Comparison of ENCODE assay signal across 9 cellular contexts in genomic region chr10:127759276-127759675, GRCh38. TPM values are rescaled to one million over a fixed set of nuclear protein-coding genes. Genes with fewer than 3 reads are reported as not detected.
"Had no signal": no experiment of that assay in that cellular context is flagged by ENCODE, and none has a peak within 500 bp of the region (broad histone marks: within the 10 kb centered on the region; RNA-seq: fewer than 3 reads in every experiment).

No MANE protein-coding gene starts in this region.

- ATAC-seq: K562 had no signal

- H3K36me3 Mint-ChIP-seq: IgD-negative memory B cell had no signal

- H3K4me3 ChIP-seq: K562 had no signal

- H3K4me2 ChIP-seq: KMS-11 had no signal

- DNase-seq: KBM-7, KG1 had no signal

- FAIRE-seq: HTR-8/SVneo, K562 had no signal

- H3K4me1 Mint-ChIP-seq: IgD-negative memory B cell had no signal

- H3K4me3 Mint-ChIP-seq: IgD-negative memory B cell had no signal

- H3K27ac Mint-ChIP-seq: IgD-negative memory B cell had no signal

- H3K9ac ChIP-seq: KMS-11 had no signal

- H3K27ac ChIP-seq: HL-60, KMS-11 had no signal

RNA-seq across cellular contexts. Expression of gene FOXI2, which starts 22.3 kb away (rescaled TPM):
- total RNA-seq: HT-29, HT1080, K562 had no signal
- polyA plus RNA-seq: IgD-negative memory B cell, K562 had no signal
